18 cellular contexts compared by ENCODE assay signal in genomic region chr15:99741835-99742234, GRCh38.
"Had no signal": no experiment of that assay in that cellular context is flagged by ENCODE, and none has a peak within 500 bp of the region (broad histone marks: within the 10 kb centered on the region; RNA-seq: fewer than 3 reads in every experiment).

No MANE protein-coding gene starts in this region.

- H3K27ac Mint-ChIP-seq: dendritic cell treated with granulocyte-macrophage colony-stimulating factor and Interleukin-4, amounts not matched to agents 40 ng/mL and 50 ng/mL, for 4 days; effector memory CD8-positive, alpha-beta T cell; endodermal cell; mesothelial cell of epicardium had no signal

- H3K36me3 ChIP-seq: colonic mucosa, esophagus muscularis mucosa, heart right ventricle, left lung, lower lobe of right lung had no signal

- H3K36me3 Mint-ChIP-seq: mesothelial cell of epicardium had no signal

- H3K4me3 Mint-ChIP-seq: dendritic cell treated with granulocyte-macrophage colony-stimulating factor and Interleukin-4, amounts not matched to agents 40 ng/mL and 50 ng/mL, for 4 days; effector memory CD8-positive, alpha-beta T cell; endodermal cell; mesothelial cell of epicardium had no signal

- H3K4me1 ChIP-seq: colonic mucosa, esophagus muscularis mucosa, foreskin keratinocyte, heart right ventricle, left lung, lower lobe of right lung had no signal

- DNase-seq: colonic mucosa; cortex of kidney; effector CD8-positive, alpha-beta T cell; effector memory CD8-positive, alpha-beta T cell; endodermal cell; erythroblast; foreskin keratinocyte; glutamatergic neuron; heart right ventricle; hippocampal formation; left cardiac atrium; left lung; left ventricle myocardium superior; lower lobe of right lung; mesenchymal stem cell had no signal

- H3K9me3 Mint-ChIP-seq: dendritic cell treated with granulocyte-macrophage colony-stimulating factor and Interleukin-4, amounts not matched to agents 40 ng/mL and 50 ng/mL, for 4 days; effector memory CD8-positive, alpha-beta T cell; mesothelial cell of epicardium had no signal

- ATAC-seq: effector memory CD8-positive, alpha-beta T cell; foreskin keratinocyte; left cardiac atrium; left lung; left ventricle myocardium superior; lower lobe of right lung had no signal

- H3K4me1 Mint-ChIP-seq: mesothelial cell of epicardium had no signal

- H3K4me3 ChIP-seq: colonic mucosa, esophagus muscularis mucosa, heart right ventricle, left lung, lower lobe of right lung had no signal

- H3K27me3 ChIP-seq: colonic mucosa, esophagus muscularis mucosa, heart right ventricle, left lung had no signal

- H3K9me3 ChIP-seq: colonic mucosa, esophagus muscularis mucosa, heart right ventricle, left lung, lower lobe of right lung had no signal
